Comparison of ENCODE assay signal across 18 cellular contexts in genomic region chr17:16251043-16251442, GRCh38.
"Had no signal": no experiment of that assay in that cellular context is flagged by ENCODE, and none has a peak within 500 bp of the region (broad histone marks: within the 10 kb centered on the region; RNA-seq: fewer than 3 reads in every experiment).

No MANE protein-coding gene starts in this region.

- H3K9me3 Mint-ChIP-seq: brain, endodermal cell, natural killer cell had no signal

- H3K9me3 ChIP-seq: mucosa of descending colon, prostate gland, stomach had no signal

- H3K27ac ChIP-seq: prostate gland had no signal

- H3K4me3 Mint-ChIP-seq: brain, endodermal cell, natural killer cell had no signal

- H3K36me3 ChIP-seq: prostate gland had no signal

- DNase-seq: activated CD4-positive, alpha-beta T cell treated with anti-CD3 and anti-CD28 coated beads, Interleukin-2, amount 50 U/mL, for 48 hours; activated gamma-delta T cell treated with Interleukin-2 at 50 U/mL for 16 hours; amniotic stem cell; cerebellar nuclear complex; endodermal cell; glutamatergic neuron; islet precursor cell; mucosa of descending colon; natural killer cell; SIG-M5; stimulated activated CD4-positive, alpha-beta T cell treated with anti-CD3 and anti-CD28 coated beads, Interleukin-2, amount 100 ng/mL, for 24 hours; stomach; T-helper 2 cell had no signal

- H3K4me3 ChIP-seq: mucosa of descending colon, prostate gland, stomach had no signal

- ATAC-seq: activated CD4-positive, CD25-positive, alpha-beta regulatory T cell treated with anti-CD3 and anti-CD28 coated beads, Interleukin-2, amount 50 U/mL, for 24 hours; left lobe of liver; mucosa of descending colon; natural killer cell; sciatic nerve had no signal

- H3K27me3 Mint-ChIP-seq: brain had no signal

- H3K27ac Mint-ChIP-seq: endodermal cell had no signal

- H3K36me3 Mint-ChIP-seq: natural killer cell had no signal
